In genomic region chr20:461254-462198, GRCh38 we compare ENCODE assay signal across 1 cellular context.
TF ChIP-seq lines count a peak whose summit lies in the region.

No MANE protein-coding gene starts in this region.

TF ChIP-seq in HepG2, 621 proteins besides CTCF, POLR2A, EP300 and RAD21 (continued from another document and continues in another):
- TF ChIP-seq ZBTB39 (CRISPR knock-in tag; IDR thresholded peaks at IDR 0.05) (no peak), MIER3 (CRISPR knock-in tag; IDR thresholded peaks at IDR 0.05; ENCODE audit: borderline replicate concordance) (no peak; the same call in 1 of the 2 replicates), PCBP2 (optimal IDR thresholded peaks at IDR 0.05; ENCODE audit: low read depth, low read length, poor library complexity, severe bottlenecking) (no peak), ZNF276 (CRISPR knock-in tag; IDR thresholded peaks at IDR 0.05; ENCODE audit: low read depth) (no peak), MAFK (conservative IDR thresholded peaks at IDR 0.05 in 1 of 2, IDR thresholded peaks at IDR 0.05 in 1 of 2; ENCODE audit: low read length in 2 of 2) (no peak), HMG20B (CRISPR knock-in tag; conservative IDR thresholded peaks at IDR 0.05) (no peak), ZNF543 (CRISPR knock-in tag; IDR thresholded peaks at IDR 0.05) (0 out of 2 replicates have a peak, but pooled peaks have one; percentile 37), RBFOX2 (IDR thresholded peaks at IDR 0.05; ENCODE audit: low read depth, low read length) (no peak; the same call in 1 of the 2 replicates), ZNF776 (CRISPR knock-in tag; IDR thresholded peaks at IDR 0.05) (peak; percentile 19; the same call in 1 of the 2 replicates), ZNF282 (IDR thresholded peaks at IDR 0.05; ENCODE audit: partially characterized antibody) (no peak), ZNF275 (CRISPR knock-in tag; IDR thresholded peaks at IDR 0.05; ENCODE audit: borderline replicate concordance) (peak; percentile 72; the same call in 1 of the 2 replicates), ZNF354B (CRISPR knock-in tag; IDR thresholded peaks at IDR 0.05) (no peak), SUZ12 (IDR thresholded peaks at IDR 0.05; ENCODE audit: low read depth, low read length) (no peak), ZNF607 (CRISPR knock-in tag; IDR thresholded peaks at IDR 0.05; ENCODE audit: borderline replicate concordance) (no peak), SATB2 (CRISPR knock-in tag; IDR thresholded peaks at IDR 0.05) (no peak; the same call in 1 of the 2 replicates), MTERF4 (CRISPR knock-in tag; IDR thresholded peaks at IDR 0.05) (no peak), MLX (CRISPR knock-in tag; IDR thresholded peaks at IDR 0.05) (no peak), MLLT10 (CRISPR knock-in tag; IDR thresholded peaks at IDR 0.05) (no peak), ZNF552 (CRISPR knock-in tag; IDR thresholded peaks at IDR 0.05; ENCODE audit: borderline replicate concordance) (no peak), THAP7 (CRISPR knock-in tag; IDR thresholded peaks at IDR 0.05) (peak; percentile 76; the same call in 1 of the 2 replicates), HES4 (CRISPR knock-in tag; IDR thresholded peaks at IDR 0.05; ENCODE audit: borderline replicate concordance) (no peak), CREM (IDR thresholded peaks at IDR 0.05) (no peak), CREM (CRISPR knock-in tag; IDR thresholded peaks at IDR 0.05) (no peak), KLF12 (CRISPR knock-in tag; IDR thresholded peaks at IDR 0.05; ENCODE audit: borderline replicate concordance) (peak; percentile 23; the same call in 1 of the 2 replicates), MATR3 (CRISPR knock-in tag; IDR thresholded peaks at IDR 0.05) (no peak), MIER2 (CRISPR knock-in tag; IDR thresholded peaks at IDR 0.05) (no peak), ZNF414 (CRISPR knock-in tag; IDR thresholded peaks at IDR 0.05) (peak; percentile 89; the same call in 1 of the 2 replicates), ZSCAN21 (CRISPR knock-in tag; IDR thresholded peaks at IDR 0.05; ENCODE audit: borderline replicate concordance) (no peak; the same call in 1 of the 2 replicates), HDAC2 (CRISPR knock-in tag; IDR thresholded peaks at IDR 0.05) (0 out of 2 replicates have a peak, but pooled peaks have one; percentile 10), ZUFSP (CRISPR knock-in tag; IDR thresholded peaks at IDR 0.05; ENCODE audit: borderline replicate concordance) (no peak), CSRNP1 (CRISPR knock-in tag; IDR thresholded peaks at IDR 0.05) (no peak), RAD51 (IDR thresholded peaks at IDR 0.05; ENCODE audit: borderline replicate concordance) (no peak), HOXA7 (CRISPR knock-in tag; IDR thresholded peaks at IDR 0.05) (no peak), ZNF382 (CRISPR knock-in tag; IDR thresholded peaks at IDR 0.05; ENCODE audit: borderline replicate concordance) (no peak), GABPA (IDR thresholded peaks at IDR 0.05; ENCODE audit: low read depth, low read length) (no peak), GABPA (CRISPR knock-in tag; IDR thresholded peaks at IDR 0.05; ENCODE audit: low read depth) (no peak), CREB3 (CRISPR knock-in tag; IDR thresholded peaks at IDR 0.05) (no peak), ZNF224 (CRISPR knock-in tag; IDR thresholded peaks at IDR 0.05) (peak; percentile 90), SIX4 (CRISPR knock-in tag; IDR thresholded peaks at IDR 0.05) (no peak), BRCA1 (CRISPR knock-in tag; IDR thresholded peaks at IDR 0.05) (no peak), ZNF280B (CRISPR knock-in tag; IDR thresholded peaks at IDR 0.05; ENCODE audit: borderline replicate concordance) (peak; percentile 93), ZNF207 (IDR thresholded peaks at IDR 0.05; ENCODE audit: borderline replicate concordance) (no peak), CEBPB (IDR thresholded peaks at IDR 0.05; ENCODE audit: borderline replicate concordance, low read depth, low read length) (peak; percentile 62), HCFC1 (IDR thresholded peaks at IDR 0.05; ENCODE audit: low read depth, low read length) (no peak), RBM39 (IDR thresholded peaks at IDR 0.05; ENCODE audit: low read depth, low read length, poor library complexity, severe bottlenecking) (peak; percentile 51), BCL3 (CRISPR knock-in tag; IDR thresholded peaks at IDR 0.05) (no peak), TCF12 (IDR thresholded peaks at IDR 0.05) (no peak), TCF12 (CRISPR knock-in tag; IDR thresholded peaks at IDR 0.05) (peak; percentile 40; the same call in 1 of the 2 replicates), FOXM1 (CRISPR knock-in tag; IDR thresholded peaks at IDR 0.05) (no peak), HNRNPUL1 (IDR thresholded peaks at IDR 0.05; ENCODE audit: low read depth, low read length) (no peak)
